8 cellular contexts compared by ENCODE assay signal in genomic region chr16:58128721-58129096, GRCh38. TPM values are rescaled to one million over a fixed set of nuclear protein-coding genes. Genes with fewer than 3 reads are reported as not detected.
DNase-seq lines count a peak whose midpoint lies in the region; ATAC-seq and TF ChIP-seq lines count a peak whose summit lies in the region.

No MANE protein-coding gene starts in this region.

- POLR2A ChIA-PET in Caco-2 (lab: Charles Lee) = interaction anchor here (0.8 to 1.4 kb wide), 20 partner anchors 8 to 1418 kb away, joined by 3 to 59 read pairs (median 4); partner anchors contain the start of genes KATNB1, MMP15 and USB1

- peaks cover 27% of the 10 kb centered on the region for H3K4me1 Mint-ChIP-seq in Caco-2 (ENCODE audit: low read depth, unreplicated experiment)
- peaks cover 41% of the 10 kb centered on the region for H3K4me1 Mint-ChIP-seq in type B pancreatic cell (ENCODE audit: unreplicated experiment)

- H3K27me3 ChIP-seq in Caco-2 (replicated peaks; ENCODE audit: control insufficient read depth, insufficient read depth, low read length) = no peaks in the 10 kb centered on the region
- no peaks in the 10 kb centered on the region for H3K27me3 ChIP-seq in lower lobe of right lung (ENCODE audit: low read depth)

- H3K4me3 ChIP-seq in Caco-2 (ENCODE audit: low read depth, low read length) (peak overlapping the region; percentile 92), lower lobe of right lung (peak overlapping the region; percentile 76)

- CTCF ChIA-PET in Caco-2 (lab: Charles Lee) = interaction anchor here (0.5 to 1.4 kb wide), 11 partner anchors 8 to 359 kb away, joined by 3 to 12 read pairs (median 3); no protein-coding TSS in a partner anchor

- H3K36me3 Mint-ChIP-seq in Caco-2 (ENCODE audit: insufficient read depth, unreplicated experiment) = peaks cover 23% of the 10 kb centered on the region
- peaks cover 5% of the 10 kb centered on the region for H3K36me3 Mint-ChIP-seq in type B pancreatic cell

- no peaks in the 10 kb centered on the region for H3K9me3 Mint-ChIP-seq in Caco-2 (ENCODE audit: unreplicated experiment)
- peaks cover 6% of the 10 kb centered on the region for H3K9me3 Mint-ChIP-seq in type B pancreatic cell

- peak overlapping the region; percentile 68 for H3K4me3 Mint-ChIP-seq in Caco-2 (ENCODE audit: unreplicated experiment)
- peak overlapping the region; percentile 89 for H3K4me3 Mint-ChIP-seq in type B pancreatic cell

- no peak for TF ChIP-seq CTCF in Caco-2 (IDR thresholded peaks at IDR 0.05; ENCODE audit: insufficient read depth in 1 of 2, low read depth in 1 of 2, low read length in 1 of 2, severe bottlenecking in 1 of 2, unreplicated experiment in 1 of 2)
- no peak for TF ChIP-seq CTCF in lower lobe of right lung (IDR thresholded peaks at IDR 0.05)
- TF ChIP-seq CTCF in type B pancreatic cell (conservative IDR thresholded peaks at IDR 0.05) = no peak

- H3K9me3 ChIP-seq in Caco-2 = no peaks in the 10 kb centered on the region
- H3K9me3 ChIP-seq in lower lobe of right lung = no peaks in the 10 kb centered on the region

- ATAC-seq in GM21576 (IDR thresholded peaks at IDR 0.05; ENCODE audit: unreplicated experiment) (peak; percentile 3), lower lobe of right lung (peak; percentile 3 to 14)

- H3K27me3 Mint-ChIP-seq in Caco-2 (ENCODE audit: insufficient read depth, unreplicated experiment) (no peaks in the 10 kb centered on the region), type B pancreatic cell (peaks cover 5% of the 10 kb centered on the region)

- H3K27ac Mint-ChIP-seq in Caco-2 (ENCODE audit: unreplicated experiment) (peak overlapping the region; percentile 49), type B pancreatic cell (peak overlapping the region; percentile 83)

- intact Hi-C loops in Caco-2 (cut with micrococcal nuclease; ENCODE audit: unreplicated experiment) (loop anchor here (1.0 to 5.0 kb wide), 6 partner anchors 7 to 331 kb away; a partner anchor contains a TSS), lower lobe of right lung (cut with DNase I) (loop anchor here (10.0 kb wide), 1 partner anchor 104 kb away; the partner anchor contains the start of gene MMP15)

- H3K4me1 ChIP-seq in Caco-2 (peaks cover 27% of the 10 kb centered on the region), lower lobe of right lung (peaks cover 40% of the 10 kb centered on the region)

- H3K36me3 ChIP-seq in Caco-2 (ENCODE audit: control insufficient read depth, insufficient read depth, low read length) (no peaks in the 10 kb centered on the region; the same call in 1 of the 2 replicates), lower lobe of right lung (no peaks in the 10 kb centered on the region)

- DNase-seq in Caco-2 = no peak
- peak; percentile 20 for DNase-seq in NCI-H748 treated with DMSO at 0.1 percent for 48 hours (lab: John Stamatoyannopoulos, UW)
- DNase-seq in caudate nucleus (lab: John Stamatoyannopoulos, UW) = peak in 10 of 61 donors; percentile 17 to 68 (median 51)
- DNase-seq in lower lobe of right lung = no peak
- DNase-seq in type B pancreatic cell (ENCODE audit: extremely low spot score, unreplicated experiment) = no peak
- DNase-seq in SW480 (ENCODE audit: low spot score) = no peak
- DNase-seq in inferior parietal cortex (ENCODE audit: extremely low spot score) = no peak

- peak overlapping the region; percentile 94 for H3K27ac ChIP-seq in caudate nucleus (ENCODE audit: low read depth, low read length)
- peak overlapping the region; percentile 85 for H3K27ac ChIP-seq in lower lobe of right lung

- BruUV-seq in Caco-2 (replicated peaks; lab: Mats Ljungman, UMichigan) = no TSS peak

RNA-seq across cellular contexts. Expression of gene CFAP20, which starts 0.5 kb away (rescaled TPM):
- total RNA-seq in Caco-2 (2022) = 69.4 and 73.2 TPM in 2 replicates
- total RNA-seq in lower lobe of right lung = 21.7 TPM
- 37.2 and 41.7 TPM in 2 replicates for total RNA-seq in type B pancreatic cell (ENCODE audit: low replicate concordance)
